ENCODE assay signal across 18 cellular contexts in the genomic region with DNA sequence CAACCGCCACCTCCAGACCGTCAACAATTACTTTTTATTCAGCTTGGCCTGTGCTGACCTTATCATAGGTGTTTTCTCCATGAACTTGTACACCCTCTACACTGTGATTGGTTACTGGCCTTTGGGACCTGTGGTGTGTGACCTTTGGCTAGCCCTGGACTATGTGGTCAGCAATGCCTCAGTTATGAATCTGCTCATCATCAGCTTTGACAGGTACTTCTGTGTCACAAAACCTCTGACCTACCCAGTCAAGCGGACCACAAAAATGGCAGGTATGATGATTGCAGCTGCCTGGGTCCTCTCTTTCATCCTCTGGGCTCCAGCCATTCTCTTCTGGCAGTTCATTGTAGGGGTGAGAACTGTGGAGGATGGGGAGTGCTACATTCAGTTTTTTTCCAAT.
DNase-seq lines count a peak whose midpoint lies in the region; ATAC-seq, FAIRE-seq and TF ChIP-seq lines count a peak whose summit lies in the region.
"Had no signal": no experiment of that assay in that cellular context is flagged by ENCODE, and none has a peak within 500 bp of the region (broad histone marks: within the 10 kb centered on the region; RNA-seq: fewer than 3 reads in every experiment).

No MANE protein-coding gene starts in this region.

- POLR2A ChIA-PET in RWPE1 (lab: Yijun Ruan, JAX; ENCODE audit: low non-redundant PET) = no interaction called here

- H3K4me3 ChIP-seq in cardiac muscle cell (no peak overlapping the region), bronchial epithelial cell (ENCODE audit: low read depth, low read length) (no peak overlapping the region), ascending aorta (no peak overlapping the region)
- H3K4me3 ChIP-seq: BLaER1 treated with 17β-estradiol and CSF1 and Interleukin-3, amounts not matched to agents 10 nM and 100 nM; GM12878; GM23248; HAP-1 had no signal

- FAIRE-seq in bronchial epithelial cell (lab: Jason Lieb, UNC) = peak; percentile 91
- FAIRE-seq: GM12878, GM19239 had no signal

- H3K27me3 ChIP-seq in cardiac muscle cell (no peaks in the 10 kb centered on the region), bronchial epithelial cell (ENCODE audit: control insufficient read depth, insufficient read depth, low read length) (no peaks in the 10 kb centered on the region), ascending aorta (no peaks in the 10 kb centered on the region)
- H3K27me3 ChIP-seq: BLaER1 treated with 17β-estradiol and CSF1 and Interleukin-3, amounts not matched to agents 10 nM and 100 nM had no signal

- H3K4me1 ChIP-seq in cardiac muscle cell (ENCODE audit: low read depth) (no peaks in the 10 kb centered on the region), ascending aorta (no peaks in the 10 kb centered on the region)
- H3K4me1 ChIP-seq: BLaER1 treated with 17β-estradiol and CSF1 and Interleukin-3, amounts not matched to agents 10 nM and 100 nM; HAP-1 had no signal

- H3K9me3 ChIP-seq in cardiac muscle cell (ENCODE audit: low read depth) = no peaks in the 10 kb centered on the region
- H3K9me3 ChIP-seq in ascending aorta = no peaks in the 10 kb centered on the region
- H3K9me3 ChIP-seq: BLaER1 treated with 17β-estradiol and CSF1 and Interleukin-3, amounts not matched to agents 10 nM and 100 nM; HAP-1 had no signal

- H3K36me3 ChIP-seq in cardiac muscle cell (peaks cover 11% of the 10 kb centered on the region), bronchial epithelial cell (ENCODE audit: control insufficient read depth, insufficient read depth, low read length) (no peaks in the 10 kb centered on the region), ascending aorta (no peaks in the 10 kb centered on the region)
- H3K36me3 ChIP-seq: BLaER1 treated with 17β-estradiol and CSF1 and Interleukin-3, amounts not matched to agents 10 nM and 100 nM; HAP-1 had no signal

- intact Hi-C loops in cardiac septum (cut with DNase I) = loop anchor here (5.0 kb wide), 1 partner anchor 67 kb away; no protein-coding TSS in a partner anchor
- intact Hi-C loops in ascending aorta (cut with DNase I) = no loop called here

- H3K27ac ChIP-seq in cardiac muscle cell (peak overlapping the region; percentile 25), ascending aorta (no peak overlapping the region), RWPE1 (no peak overlapping the region)
- H3K27ac ChIP-seq: BLaER1 treated with 17β-estradiol and CSF1 and Interleukin-3, amounts not matched to agents 10 nM and 100 nM; GM23248 had no signal

- CTCF ChIA-PET in RWPE1 (lab: Yijun Ruan, JAX) = no interaction called here

- ATAC-seq in HG02884 (IDR thresholded peaks at IDR 0.05; ENCODE audit: unreplicated experiment) = no peak
- ATAC-seq: CD8-positive, alpha-beta T cell; GM12878 had no signal

- TF ChIP-seq CTCF in cardiac muscle cell (IDR thresholded peaks at IDR 0.05; ENCODE audit: low read depth, low read length) = no peak
- no peak for TF ChIP-seq CTCF in bronchial epithelial cell (IDR thresholded peaks at IDR 0.05; ENCODE audit: insufficient read depth, low read length, severe bottlenecking)
- TF ChIP-seq CTCF in ascending aorta (IDR thresholded peaks at IDR 0.05) = no peak
- TF ChIP-seq CTCF in RWPE1 (conservative IDR thresholded peaks at IDR 0.05; ENCODE audit: low read depth) = no peak

- DNase-seq in cardiac muscle cell (ENCODE audit: low read depth in 1 of 2, low spot score in 1 of 2) (no peak), cardiac septum (ENCODE audit: low spot score) (no peak), M059J (ENCODE audit: low read depth) (peak; percentile 51), bronchial epithelial cell (ENCODE audit: low read depth) (no peak), ascending aorta (ENCODE audit: low spot score in 2 of 2) (no peak), RWPE1 (ENCODE audit: low spot score) (no peak)
- DNase-seq: 8988T; CD8-positive, alpha-beta T cell; DMS 273 treated with DMSO at 0.1 percent for 48 hours; DMS53; DND-41; EL; GM23248 had no signal
